ENCODE assay signal across 18 cellular contexts in genomic region chr1:235806128-235806527, GRCh38.
"Had no signal": no experiment of that assay in that cellular context is flagged by ENCODE, and none has a peak within 500 bp of the region (broad histone marks: within the 10 kb centered on the region; RNA-seq: fewer than 3 reads in every experiment).

No MANE protein-coding gene starts in this region.

- H3K4me1 ChIP-seq: tibial artery, upper lobe of right lung had no signal

- H3K27me3 ChIP-seq: esophagus squamous epithelium, tibial artery, upper lobe of right lung, vagina had no signal

- H3K4me1 Mint-ChIP-seq: natural killer cell had no signal

- H3K27ac ChIP-seq: esophagus squamous epithelium, skin epidermis, tibial artery, upper lobe of right lung, vagina had no signal

- H3K27me3 Mint-ChIP-seq: effector memory CD8-positive, alpha-beta T cell; stimulated activated naive CD8-positive, alpha-beta T cell treated with anti-CD3 and anti-CD28 coated beads, Interleukin-15, Interleukin-2, amounts not matched to agents 100 ng/mL and 50 ng/mL, for 24 hours had no signal

- H3K27ac Mint-ChIP-seq: mesothelial cell of epicardium; natural killer cell; stimulated activated naive CD8-positive, alpha-beta T cell treated with anti-CD3 and anti-CD28 coated beads, Interleukin-15, Interleukin-2, amounts not matched to agents 100 ng/mL and 50 ng/mL, for 24 hours had no signal

- DNase-seq: cortex of kidney; effector memory CD8-positive, alpha-beta T cell; esophagus squamous epithelium; foreskin melanocyte; head of caudate nucleus; hippocampal formation; left colon; natural killer cell; posterior cingulate gyrus; stimulated activated CD4-positive, alpha-beta T cell treated with anti-CD3 and anti-CD28 coated beads, Interleukin-12 subunit alpha, Interleukin-12 subunit beta, amount 100 ng/mL, for 4 hours; tibial artery; upper lobe of right lung had no signal

- H3K36me3 Mint-ChIP-seq: mesothelial cell of epicardium had no signal

- H3K4me3 Mint-ChIP-seq: effector memory CD8-positive, alpha-beta T cell; mesothelial cell of epicardium; natural killer cell; neural crest cell; stimulated activated naive CD8-positive, alpha-beta T cell treated with anti-CD3 and anti-CD28 coated beads, Interleukin-15, Interleukin-2, amounts not matched to agents 100 ng/mL and 50 ng/mL, for 24 hours had no signal

- H3K9me3 ChIP-seq: esophagus squamous epithelium, tibial artery, upper lobe of right lung, vagina had no signal

- H3K9me3 Mint-ChIP-seq: effector memory CD8-positive, alpha-beta T cell; mesothelial cell of epicardium; natural killer cell; neural crest cell; stimulated activated naive CD8-positive, alpha-beta T cell treated with anti-CD3 and anti-CD28 coated beads, Interleukin-15, Interleukin-2, amounts not matched to agents 100 ng/mL and 50 ng/mL, for 24 hours had no signal

- ATAC-seq: effector memory CD8-positive, alpha-beta T cell; left colon; natural killer cell; sciatic nerve; upper lobe of right lung had no signal

- H3K4me3 ChIP-seq: esophagus squamous epithelium, skin epidermis, tibial artery, upper lobe of right lung, vagina had no signal
